Comparison of ENCODE assay signal across 19 cellular contexts in the genomic region with DNA sequence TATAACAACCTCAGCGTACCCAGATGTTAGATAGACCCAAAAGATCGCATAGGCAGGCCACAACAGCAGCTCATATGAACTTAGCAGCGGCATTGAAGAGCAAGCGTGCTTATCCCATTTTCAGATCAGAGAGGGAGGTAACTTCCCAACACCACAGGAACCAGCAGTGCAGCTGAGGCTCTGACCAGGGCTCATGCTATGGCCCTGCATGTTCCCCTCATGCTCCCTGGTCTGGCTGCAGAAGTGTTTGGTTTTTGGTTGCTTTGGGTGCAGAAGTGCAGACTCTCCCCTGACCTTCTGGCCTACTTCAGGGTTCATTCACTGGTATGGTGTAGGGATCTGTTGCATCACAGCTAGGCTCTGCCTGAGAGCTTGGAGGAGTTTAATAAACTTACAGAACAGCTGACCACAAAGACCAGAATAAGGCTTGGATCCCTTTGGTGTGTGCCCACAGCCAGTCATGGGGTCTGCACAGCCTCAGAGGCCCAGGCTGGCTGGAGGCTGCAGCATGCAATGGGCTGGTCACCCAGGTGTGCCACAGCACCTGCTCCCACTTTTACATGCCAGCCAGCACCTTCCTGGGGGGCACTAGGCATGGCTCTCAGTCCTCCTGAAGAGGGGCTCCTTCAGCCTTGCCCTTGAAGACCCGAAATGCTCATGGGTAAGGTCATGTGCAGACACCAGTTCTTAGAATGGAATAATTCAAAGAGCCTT. TPM values are rescaled to one million over a fixed set of nuclear protein-coding genes. Genes with fewer than 3 reads are reported as not detected.
"Had no signal": no experiment of that assay in that cellular context is flagged by ENCODE, and none has a peak within 500 bp of the region (broad histone marks: within the 10 kb centered on the region; RNA-seq: fewer than 3 reads in every experiment).

No MANE protein-coding gene starts in this region.

- ATAC-seq: gastroesophageal sphincter, left lung, natural killer cell, right cardiac atrium had no signal

- H3K4me3 Mint-ChIP-seq: activated CD4-positive, alpha-beta T cell treated with anti-CD3 and anti-CD28 coated beads, Interleukin-2, amount 10 ng/mL, durations not matched to agents 7 days and 5 days; activated naive CD4-positive, alpha-beta T cell treated with anti-CD3 and anti-CD28 coated beads, Interleukin-2, amount 10 ng/mL, durations not matched to agents 7 days and 5 days; memory B cell; natural killer cell; stimulated activated naive CD8-positive, alpha-beta T cell treated with anti-CD3 and anti-CD28 coated beads, Interleukin-15, Interleukin-2, amounts not matched to agents 100 ng/mL and 50 ng/mL, for 24 hours; T-helper 2 cell treated with Interferon-gamma antibody and Interleukin-4, amounts not matched to agents 5 μg/mL and 100 μg/mL, for 36 hours had no signal

- H3K36me3 Mint-ChIP-seq: activated naive CD4-positive, alpha-beta T cell treated with anti-CD3 and anti-CD28 coated beads, Interleukin-2, amount 10 ng/mL, durations not matched to agents 7 days and 5 days; memory B cell; natural killer cell had no signal

- FAIRE-seq: astrocyte, keratinocyte had no signal

- H3K4me1 Mint-ChIP-seq: activated CD4-positive, alpha-beta T cell treated with anti-CD3 and anti-CD28 coated beads, Interleukin-2, amount 10 ng/mL, durations not matched to agents 7 days and 5 days; activated naive CD4-positive, alpha-beta T cell treated with anti-CD3 and anti-CD28 coated beads, Interleukin-2, amount 10 ng/mL, durations not matched to agents 7 days and 5 days; memory B cell; natural killer cell had no signal

- DNase-seq: activated naive CD4-positive, alpha-beta T cell treated with anti-CD3 and anti-CD28 coated beads, Interleukin-2, amount 10 ng/mL, durations not matched to agents 7 days and 5 days; activated T-cell treated with anti-CD3 and anti-CD28 coated beads for 4 hours; dorsolateral prefrontal cortex; erythroblast; left lung; natural killer cell; nucleus accumbens had no signal

- H3K27me3 ChIP-seq: upper lobe of left lung had no signal

- H3K27ac Mint-ChIP-seq: activated CD4-positive, alpha-beta T cell treated with anti-CD3 and anti-CD28 coated beads, Interleukin-2, amount 10 ng/mL, durations not matched to agents 7 days and 5 days; activated naive CD4-positive, alpha-beta T cell treated with anti-CD3 and anti-CD28 coated beads, Interleukin-2, amount 10 ng/mL, durations not matched to agents 7 days and 5 days; memory B cell; natural killer cell; progenitor cell of endocrine pancreas; stimulated activated naive CD8-positive, alpha-beta T cell treated with anti-CD3 and anti-CD28 coated beads, Interleukin-15, Interleukin-2, amounts not matched to agents 100 ng/mL and 50 ng/mL, for 24 hours; T-helper 2 cell treated with Interferon-gamma antibody and Interleukin-4, amounts not matched to agents 5 μg/mL and 100 μg/mL, for 36 hours had no signal

- H3K27ac ChIP-seq: dorsolateral prefrontal cortex, gastroesophageal sphincter, left lung, upper lobe of left lung had no signal

- H3K36me3 ChIP-seq: gastroesophageal sphincter, left lung, upper lobe of left lung had no signal

- H3K9me3 ChIP-seq: gastroesophageal sphincter, left lung, upper lobe of left lung had no signal

- H3K4me1 ChIP-seq: gastroesophageal sphincter, left lung, upper lobe of left lung had no signal

- H3K4me3 ChIP-seq: dorsolateral prefrontal cortex, gastroesophageal sphincter, left lung, smooth muscle cell, upper lobe of left lung had no signal

- H3K9me3 Mint-ChIP-seq: activated CD4-positive, alpha-beta T cell treated with anti-CD3 and anti-CD28 coated beads, Interleukin-2, amount 10 ng/mL, durations not matched to agents 7 days and 5 days; activated naive CD4-positive, alpha-beta T cell treated with anti-CD3 and anti-CD28 coated beads, Interleukin-2, amount 10 ng/mL, durations not matched to agents 7 days and 5 days; natural killer cell; stimulated activated naive CD8-positive, alpha-beta T cell treated with anti-CD3 and anti-CD28 coated beads, Interleukin-15, Interleukin-2, amounts not matched to agents 100 ng/mL and 50 ng/mL, for 24 hours; T-helper 2 cell treated with Interferon-gamma antibody and Interleukin-4, amounts not matched to agents 5 μg/mL and 100 μg/mL, for 36 hours had no signal

RNA-seq across cellular contexts. Expression of gene CXCL12, which starts 9.1 kb away (rescaled TPM):
- total RNA-seq: activated CD4-positive, alpha-beta T cell treated with anti-CD3 and anti-CD28 coated beads, Interleukin-2, amount 10 ng/mL, durations not matched to agents 7 days and 5 days; activated CD8-positive, alpha-beta memory T cell treated with anti-CD3 and anti-CD28 coated beads for 36 hours; natural killer cell had no signal
